In genomic region chr11:35011944-35012343, GRCh38 we compare ENCODE assay signal across 17 cellular contexts.
A peak's percentile ranks its signal among the peaks of the same experiment; 100 is the strongest.
DNase-seq lines count a peak whose midpoint lies in the region; ATAC-seq and TF ChIP-seq lines count a peak whose summit lies in the region.
"Had no signal": no experiment of that assay in that cellular context is flagged by ENCODE, and none has a peak within 500 bp of the region (broad histone marks: within the 10 kb centered on the region; RNA-seq: fewer than 3 reads in every experiment).

No MANE protein-coding gene starts in this region.

- H3K79me2 ChIP-seq in GM23248 (ENCODE audit: insufficient read depth) (no peaks in the 10 kb centered on the region), PC-9 (ENCODE audit: low read depth) (no peaks in the 10 kb centered on the region)

- no peak overlapping the region for H3K4me3 ChIP-seq in GM23248
- no peak overlapping the region for H3K4me3 ChIP-seq in PC-9
- H3K4me3 ChIP-seq: lower lobe of right lung, neural progenitor cell, sigmoid colon had no signal

- H3K9me3 ChIP-seq in GM23248 (ENCODE audit: low read depth): no peaks in the 10 kb centered on the region
- H3K9me3 ChIP-seq in PC-9 (ENCODE audit: insufficient read depth, low read depth): no peaks in the 10 kb centered on the region; the same call in 1 of the 2 replicates
- H3K9me3 ChIP-seq: lower lobe of right lung, sigmoid colon had no signal

- in situ Hi-C loops in GM23248 (cut with MboI): no loop called here

- no peaks in the 10 kb centered on the region for H4K20me1 ChIP-seq in GM23248 (ENCODE audit: insufficient read depth)
- no peaks in the 10 kb centered on the region for H4K20me1 ChIP-seq in PC-9 (ENCODE audit: insufficient read depth)

- WGBS in GM23248 (ENCODE audit: low coverage in 1 of 2, low lambda C conversion rate in 2 of 2, missing lambda C conversion rate in 2 of 2), 2 experiments: 97 to 100% methylated on average over 2 of the region's 2 CpGs

- no peak overlapping the region for H3K4me3 Mint-ChIP-seq in memory B cell
- H3K4me3 Mint-ChIP-seq: activated naive CD4-positive, alpha-beta T cell treated with anti-CD3 and anti-CD28 coated beads for 36 hours; neural progenitor cell had no signal

- H3K27ac ChIP-seq in GM23248: peak overlapping the region; percentile 32; the same call in 1 of the 2 replicates
- H3K27ac ChIP-seq in PC-9: peak overlapping the region; percentile 90
- H3K27ac ChIP-seq: lower lobe of right lung, neural progenitor cell, sigmoid colon had no signal

- no peak for DNase-seq in GM23248
- no peak for DNase-seq in PC-9
- DNase-seq in memory B cell (ENCODE audit: low spot score in 2 of 2): no peak
- no peak for DNase-seq in DMS114 treated with DMSO at 0.1 percent for 48 hours (lab: John Stamatoyannopoulos, UW; ENCODE audit: unreplicated experiment)
- DNase-seq in COR-L47 (lab: John Stamatoyannopoulos, UW): no peak
- no peak for DNase-seq in 8988T
- DNase-seq in MV-4-11 (lab: John Stamatoyannopoulos, UW): no peak
- DNase-seq: foreskin keratinocyte; lower lobe of right lung; NCI-H2081; sigmoid colon; stimulated activated CD4-positive, alpha-beta T cell treated with anti-CD3 and anti-CD28 coated beads, Interleukin-4, amount 100 ng/mL, for 1 hour; T-helper 9 cell had no signal

- H3F3A ChIP-seq in GM23248 (ENCODE audit: insufficient read depth) (peaks cover 18% of the 10 kb centered on the region), PC-9 (ENCODE audit: insufficient read depth, low read depth) (peaks cover 54% of the 10 kb centered on the region)

- CTCF ChIA-PET in PC-9 (lab: Charles Lee): interaction anchor here (0.5 to 0.6 kb wide), 3 partner anchors 9 to 284 kb away, joined by 3 to 8 read pairs (median 5); no protein-coding TSS in a partner anchor

- peaks cover 28% of the 10 kb centered on the region for H3K4me1 Mint-ChIP-seq in memory B cell

- H3K9ac ChIP-seq in GM23248: no peak overlapping the region
- H3K9ac ChIP-seq: neural progenitor cell had no signal

- no TSS peak for BruUV-seq in PC-9 (replicated peaks; lab: Mats Ljungman, UMichigan)

- H3K36me3 ChIP-seq in GM23248 (ENCODE audit: low read depth): no peaks in the 10 kb centered on the region
- no peaks in the 10 kb centered on the region for H3K36me3 ChIP-seq in PC-9 (ENCODE audit: low read depth)
- H3K36me3 ChIP-seq: lower lobe of right lung, neural progenitor cell, sigmoid colon had no signal

- H3K36me3 Mint-ChIP-seq in memory B cell: no peaks in the 10 kb centered on the region
- H3K36me3 Mint-ChIP-seq: neural progenitor cell had no signal

- H3K4me2 ChIP-seq in GM23248 (ENCODE audit: unreplicated experiment) (no peak overlapping the region), PC-9 (peak overlapping the region; percentile 57)
- H3K4me2 ChIP-seq: neural progenitor cell had no signal

- H3K9me3 Mint-ChIP-seq in memory B cell: no peaks in the 10 kb centered on the region
- H3K9me3 Mint-ChIP-seq: activated naive CD4-positive, alpha-beta T cell treated with anti-CD3 and anti-CD28 coated beads for 36 hours; central memory CD8-positive, alpha-beta T cell; neural progenitor cell had no signal

- POLR2A ChIA-PET in PC-9 (lab: Charles Lee; ENCODE audit: unreplicated experiment): interaction anchor here (0.7 kb wide), 1 partner anchor 129 kb away, joined by 5 read pairs; no protein-coding TSS in a partner anchor

- no peaks in the 10 kb centered on the region for H3K27me3 Mint-ChIP-seq in memory B cell
- H3K27me3 Mint-ChIP-seq: central memory CD8-positive, alpha-beta T cell had no signal

- no peaks in the 10 kb centered on the region for H3K9me2 ChIP-seq in GM23248 (ENCODE audit: insufficient read depth)
- no peaks in the 10 kb centered on the region for H3K9me2 ChIP-seq in PC-9 (ENCODE audit: insufficient read depth)

- H3K4me1 ChIP-seq in GM23248 (ENCODE audit: insufficient read depth): peaks cover 40% of the 10 kb centered on the region
- H3K4me1 ChIP-seq in PC-9 (replicated peaks; ENCODE audit: insufficient read depth): peaks cover 70% of the 10 kb centered on the region
- H3K4me1 ChIP-seq: neural progenitor cell had no signal

- H3K27ac Mint-ChIP-seq in memory B cell: peak overlapping the region; percentile 99
- H3K27ac Mint-ChIP-seq: neural progenitor cell had no signal

- ATAC-seq in GM18508 (IDR thresholded peaks at IDR 0.05; ENCODE audit: insufficient read depth, unreplicated experiment): peak; percentile 0
- no peak for ATAC-seq in memory B cell (ENCODE audit: low read depth)
- ATAC-seq: foreskin keratinocyte, lower lobe of right lung had no signal

- no peaks in the 10 kb centered on the region for H3K27me3 ChIP-seq in GM23248 (replicated peaks; ENCODE audit: insufficient read depth)
- no peaks in the 10 kb centered on the region for H3K27me3 ChIP-seq in PC-9 (ENCODE audit: insufficient read depth, low read depth)
- H3K27me3 ChIP-seq: foreskin keratinocyte, neural progenitor cell, sigmoid colon had no signal

- intact Hi-C loops in PC-9 (cut with micrococcal nuclease; ENCODE audit: unreplicated experiment): no loop called here

- TF ChIP-seq CTCF in PC-9 (conservative IDR thresholded peaks at IDR 0.05): no peak

- no peak overlapping the region for H2AFZ ChIP-seq in GM23248
- H2AFZ ChIP-seq in PC-9: no peak overlapping the region
- H2AFZ ChIP-seq: neural progenitor cell had no signal
